15 cellular contexts compared by ENCODE assay signal in the genomic region with DNA sequence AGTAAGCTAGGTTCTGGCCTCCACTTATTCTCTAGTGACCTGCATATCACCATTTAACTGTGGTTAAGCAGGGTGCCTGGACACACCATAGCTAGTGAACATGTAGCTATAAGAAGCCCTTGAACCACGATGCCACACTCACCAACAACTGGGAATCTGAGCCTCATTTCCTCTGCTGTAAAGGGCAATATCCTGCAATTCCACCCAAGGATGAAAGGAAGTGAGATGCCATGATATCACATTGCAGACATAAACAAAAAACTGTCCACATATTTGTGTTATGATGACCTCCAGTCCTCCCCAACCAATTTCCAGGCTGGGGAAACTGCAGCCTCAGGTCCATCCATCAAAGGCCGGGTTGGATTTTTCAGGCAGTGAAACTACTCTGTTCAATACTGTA. TPM values are rescaled to one million over a fixed set of nuclear protein-coding genes. Genes with fewer than 3 reads are reported as not detected.
DNase-seq lines count a peak whose midpoint lies in the region; ATAC-seq, FAIRE-seq and TF ChIP-seq lines count a peak whose summit lies in the region.
"Had no signal": no experiment of that assay in that cellular context is flagged by ENCODE, and none has a peak within 500 bp of the region (broad histone marks: within the 10 kb centered on the region; RNA-seq: fewer than 3 reads in every experiment).

No MANE protein-coding gene starts in this region.

- ATAC-seq in T-helper 17 cell (no peak), HG03139 (IDR thresholded peaks at IDR 0.05; ENCODE audit: unreplicated experiment) (no peak), GM21786 (IDR thresholded peaks at IDR 0.05; ENCODE audit: unreplicated experiment) (no peak)
- ATAC-seq: lower lobe of right lung, right lobe of liver had no signal

- peaks cover 2% of the 10 kb centered on the region for H3K36me3 Mint-ChIP-seq in T-helper 17 cell (ENCODE audit: low read depth)

- DNase-seq in AG08396 (ENCODE audit: low spot score) (peak; percentile 42), GM13976 (ENCODE audit: low spot score) (peak; percentile 6), T-helper 17 cell (no peak), lung microvascular endothelial cell (ENCODE audit: low read depth in 2 of 2) (peak; percentile 37 to 66), DMS153 (lab: John Stamatoyannopoulos, UW) (no peak), frontal cortex (ENCODE audit: low spot score in 2 of 2) (no peak)
- DNase-seq: effector CD8-positive, alpha-beta T cell; lower lobe of right lung; right lobe of liver; stimulated activated CD4-positive, alpha-beta T cell treated with anti-CD3 and anti-CD28 coated beads, Interleukin-4, amount 100 ng/mL, for 4 hours had no signal

- no peaks in the 10 kb centered on the region for H3K27me3 Mint-ChIP-seq in T-helper 17 cell
- H3K27me3 Mint-ChIP-seq: activated naive CD4-positive, alpha-beta T cell treated with anti-CD3 and anti-CD28 coated beads, Interleukin-2, amount 50 U/mL, for 24 hours; type B pancreatic cell had no signal

- no peak overlapping the region for H3K4me3 Mint-ChIP-seq in T-helper 17 cell
- H3K4me3 Mint-ChIP-seq: type B pancreatic cell had no signal

- in situ Hi-C loops in GM13976 (cut with MboI; ENCODE audit: low sequenced_read_pairs, unreplicated experiment): no loop called here

- TF ChIP-seq CTCF in GM13976 (IDR thresholded peaks at IDR 0.05; ENCODE audit: borderline replicate concordance, control extremely low read depth, extremely low read depth, insufficient read depth, missing control alignments): no peak

- no peaks in the 10 kb centered on the region for H3K9me3 ChIP-seq in T-helper 17 cell (ENCODE audit: control insufficient read depth, low read length, poor library complexity, severe bottlenecking)
- H3K9me3 ChIP-seq: lower lobe of right lung, right lobe of liver had no signal

- H3K4me1 Mint-ChIP-seq in T-helper 17 cell: peaks cover 59% of the 10 kb centered on the region

- H3K27ac Mint-ChIP-seq in T-helper 17 cell: peak overlapping the region; percentile 88
- H3K27ac Mint-ChIP-seq: type B pancreatic cell had no signal

- no peak for FAIRE-seq in frontal cortex (lab: Jason Lieb, UNC)

RNA-seq across cellular contexts. Expression of gene TNIP1, which starts 10.4 kb away (rescaled TPM):
- total RNA-seq in T-helper 17 cell (100 to 1,000 TPM; 227 to 245 TPM), lung microvascular endothelial cell (60.8 and 77.6 TPM in 2 replicates), frontal cortex (15.1 TPM)

RNA-seq across cellular contexts. Expression of gene GPX3, which starts 50.1 kb away (rescaled TPM):
- total RNA-seq in T-helper 17 cell (under 1 TPM in 1 of 2 donors, not detected in 1; 0.22 TPM), lung microvascular endothelial cell (5.0 and 6.3 TPM in 2 replicates), frontal cortex (4.1 TPM)
- total RNA-seq: OCI-LY7 had no signal

Comparison
In these comparisons a context has a peak if more than half of its experiments do, and no peak if none do; other contexts are left out.
1. DNase-seq: peak in AG08396 (single experiment), GM13976 (single experiment) and lung microvascular endothelial cell (2 of 2); none in T-helper 17 cell (0 of 3), DMS153 (single experiment) and frontal cortex (0 of 2).